ENCODE assay signal across 26 cellular contexts in genomic region chr4:149005191-149005590, GRCh38.
"Had no signal": no experiment of that assay in that cellular context is flagged by ENCODE, and none has a peak within 500 bp of the region (broad histone marks: within the 10 kb centered on the region; RNA-seq: fewer than 3 reads in every experiment).

No MANE protein-coding gene starts in this region.

- H3K27ac ChIP-seq: ascending aorta, breast epithelium, cardiac muscle cell, colonic mucosa had no signal

- ATAC-seq: activated naive CD4-positive, alpha-beta T cell treated with anti-CD3 and anti-CD28 coated beads, Interleukin-2, amount 50 U/mL, for 72 hours; activated T-cell treated with anti-CD3 and anti-CD28 coated beads, Interleukin-2, amount 50 U/mL, for 72 hours; esophagus mucosa; WTC11 had no signal

- H3K4me3 ChIP-seq: ascending aorta, breast epithelium, cardiac muscle cell, colonic mucosa had no signal

- H3K36me3 ChIP-seq: ascending aorta, breast epithelium, cardiac muscle cell, colonic mucosa had no signal

- H3K27me3 ChIP-seq: ascending aorta, breast epithelium, cardiac muscle cell, colonic mucosa had no signal

- H3K9me3 ChIP-seq: ascending aorta, breast epithelium, colonic mucosa had no signal

- DNase-seq: activated CD4-positive, alpha-beta memory T cell treated with anti-CD3 and anti-CD28 coated beads, Interleukin-2, amount 10 ng/mL, durations not matched to agents 7 days and 5 days; activated CD4-positive, alpha-beta T cell treated with anti-CD3 and anti-CD28 coated beads for 1 hour; activated CD4-positive, alpha-beta T cell treated with anti-CD3 and anti-CD28 coated beads for 4 hours; activated CD4-positive, alpha-beta T cell treated with anti-CD3 and anti-CD28 coated beads, Interleukin-2, amount 10 ng/mL, durations not matched to agents 7 days and 5 days; activated CD4-positive, alpha-beta T cell treated with anti-CD3 and anti-CD28 coated beads, Interleukin-2, amount 50 U/mL, for 4 hours; activated CD8-positive, alpha-beta memory T cell treated with anti-CD3 and anti-CD28 coated beads, Interleukin-2, amount 50 U/mL, for 48 hours; activated gamma-delta T cell; activated naive CD4-positive, alpha-beta T cell; activated naive CD4-positive, alpha-beta T cell treated with anti-CD3 and anti-CD28 coated beads, Interleukin-2, amount 10 ng/mL, durations not matched to agents 7 days and 5 days; activated naive CD8-positive, alpha-beta T cell treated with anti-CD3 and anti-CD28 coated beads, Interleukin-2, amount 10 ng/mL, durations not matched to agents 7 days and 5 days; activated T-cell treated with anti-CD3 and anti-CD28 coated beads for 4 hours; activated T-cell treated with anti-CD3 and anti-CD28 coated beads, Interleukin-2, amount 50 U/mL, for 24 hours; activated T-cell treated with anti-CD3 and anti-CD28 coated beads, Interleukin-2, amount 50 U/mL, for 72 hours; central memory CD4-positive, alpha-beta T cell; cerebellar nuclear complex; colonic mucosa; effector CD8-positive, alpha-beta T cell; foreskin fibroblast; head of caudate nucleus; T-helper 2 cell had no signal

- H3K4me1 ChIP-seq: ascending aorta, breast epithelium, colonic mucosa had no signal
